Comparison of ENCODE assay signal across 9 cellular contexts in genomic region chr3:69009559-69010410, GRCh38. TPM values are rescaled to one million over a fixed set of nuclear protein-coding genes. Genes with fewer than 3 reads are reported as not detected.
DNase-seq lines count a peak whose midpoint lies in the region; ATAC-seq, FAIRE-seq and TF ChIP-seq lines count a peak whose summit lies in the region.
"Had no signal": no experiment of that assay in that cellular context is flagged by ENCODE, and none has a peak within 500 bp of the region (broad histone marks: within the 10 kb centered on the region; RNA-seq: fewer than 3 reads in every experiment).

No MANE protein-coding gene starts in this region.

- ATAC-seq in lower lobe of right lung (no peak), HepG2 (no peak), GM19452 (IDR thresholded peaks at IDR 0.05; ENCODE audit: unreplicated experiment) (no peak)

- H3K4me1 ChIP-seq in lower lobe of right lung: peaks cover 41% of the 10 kb centered on the region
- H3K4me1 ChIP-seq in tibial artery: peaks cover 0 to 84% (median 41%) of the 10 kb centered on the region in 4 donors
- peaks cover 20% of the 10 kb centered on the region for H3K4me1 ChIP-seq in HepG2 (ENCODE audit: insufficient read depth, low read length)

- peak overlapping the region; percentile 23 for H3K4me3 Mint-ChIP-seq in HFFc6

- H2AFZ ChIP-seq in HepG2 (ENCODE audit: low read length): no peak overlapping the region

- DNase-seq in HFFc6 (peak; percentile 92), coronary artery (ENCODE audit: low spot score) (no peak), lower lobe of right lung (no peak), tibial artery (peak in 1 of 2 donors; percentile 34), HepG2 (ENCODE audit: low spot score) (no peak)
- no peak for DNase-seq in stimulated activated naive CD4-positive, alpha-beta T cell treated with Interleukin-2 at 50 U/mL for 16 hours (lab: John Stamatoyannopoulos, UW)
- DNase-seq: NCI-H1048 had no signal

- no peak for TF ChIP-seq RAD21 in HepG2 (CRISPR knock-in tag; IDR thresholded peaks at IDR 0.05)

- no peaks in the 10 kb centered on the region for H3K27me3 ChIP-seq in lower lobe of right lung (ENCODE audit: low read depth)
- H3K27me3 ChIP-seq in tibial artery: no peaks in the 10 kb centered on the region
- no peaks in the 10 kb centered on the region for H3K27me3 ChIP-seq in HepG2 (ENCODE audit: control insufficient read depth in 1 of 2, insufficient read depth in 2 of 2, low read length in 2 of 2)

- FAIRE-seq in HepG2 (lab: Jason Lieb, UNC): no peak

- no peaks in the 10 kb centered on the region for H3K79me2 ChIP-seq in HepG2 (ENCODE audit: insufficient read depth, low read length)

- TF ChIP-seq POLR2A in HepG2 (IDR thresholded peaks at IDR 0.05; ENCODE audit: insufficient read depth in 1 of 2, low read depth in 2 of 2, low read length in 2 of 2): no peak

- in situ Hi-C loops in HepG2 (cut with HindIII; ENCODE audit: extremely low pct_ligation_motif_present, low pct_unique_long_range_greater_than_20kb): no loop called here

- H3K36me3 Mint-ChIP-seq in HFFc6 (ENCODE audit: low read depth): peaks cover 43% of the 10 kb centered on the region

- no peak overlapping the region for H3K9ac ChIP-seq in HepG2 (ENCODE audit: insufficient read depth, low read depth, low read length)

- no peak for TF ChIP-seq EP300 in HepG2 (IDR thresholded peaks at IDR 0.05; ENCODE audit: low read depth in 2 of 2, low read length in 2 of 2)
- no peak for TF ChIP-seq EP300 in HepG2 (CRISPR knock-in tag; IDR thresholded peaks at IDR 0.05; ENCODE audit: borderline replicate concordance)

- H4K20me1 ChIP-seq in HepG2 (ENCODE audit: insufficient read depth, low read length): no peaks in the 10 kb centered on the region

- peak overlapping the region; percentile 41 for H3K4me3 ChIP-seq in coronary artery
- H3K4me3 ChIP-seq in lower lobe of right lung: no peak overlapping the region
- H3K4me3 ChIP-seq in tibial artery: peak overlapping the region; percentile 6 to 20
- H3K4me3 ChIP-seq in HepG2 (replicated peaks in 1 of 3; ENCODE audit: insufficient read depth in 1 of 3, low read depth in 2 of 3, low read length in 3 of 3): no peak overlapping the region
- H3K4me3 ChIP-seq: skin epidermis had no signal

- POLR2A ChIA-PET in HepG2 (lab: Yijun Ruan, JAX): no interaction called here

- H3K36me3 ChIP-seq in lower lobe of right lung (peaks cover 56% of the 10 kb centered on the region), tibial artery (peaks cover 27 to 33% (median 32%) of the 10 kb centered on the region in 3 donors), HepG2 (replicated peaks in 1 of 2; ENCODE audit: control insufficient read depth in 1 of 2, insufficient read depth in 2 of 2, low read length in 2 of 2) (peaks cover under 1 to 12% of the 10 kb centered on the region in 2 experiments)

- H3K9me3 Mint-ChIP-seq in HFFc6: no peaks in the 10 kb centered on the region

- CTCF ChIA-PET in HepG2 (lab: Yijun Ruan, JAX; ENCODE audit: low intra/inter-chr PET ratio, low total read pairs): no interaction called here

- H3K27ac ChIP-seq in coronary artery (peak overlapping the region; percentile 60 to 100), lower lobe of right lung (peak overlapping the region; percentile 56), tibial artery (peak overlapping the region; percentile 99), HepG2 (ENCODE audit: extremely low read length, insufficient read depth, low read length) (no peak overlapping the region)

- no TSS peak for BruUV-seq in HepG2 (replicated peaks; lab: Mats Ljungman, UMichigan)

- peak overlapping the region; percentile 79 for H3K27ac Mint-ChIP-seq in HFFc6

- intact Hi-C loops in lower lobe of right lung (cut with DNase I): no loop called here
- intact Hi-C loops in tibial artery (cut with DNase I; ENCODE audit: low total_unique reads): loop anchor here (10.0 kb wide), 2 partner anchors 45 to 75 kb away; partner anchors contain the start of genes ARL6IP5, TMF1 and UBA3
- intact Hi-C loops in HepG2 (cut with micrococcal nuclease; ENCODE audit: unreplicated experiment): loop anchor here (5.0 kb wide), 1 partner anchor 43 kb away; the partner anchor contains the start of gene TMF1

- H3K27me3 Mint-ChIP-seq in HFFc6 (ENCODE audit: insufficient read depth): no peaks in the 10 kb centered on the region

- H3K9me3 ChIP-seq in lower lobe of right lung (no peaks in the 10 kb centered on the region), tibial artery (no peaks in the 10 kb centered on the region), HepG2 (ENCODE audit: low read length) (no peaks in the 10 kb centered on the region)

- WGBS in HepG2 (ENCODE audit: low lambda C conversion rate): 87% methylated on average over 3 of the region's 3 CpGs

- H3K4me2 ChIP-seq in HepG2 (ENCODE audit: low read depth, low read length): no peak overlapping the region

- peaks cover 53% of the 10 kb centered on the region for H3K4me1 Mint-ChIP-seq in HFFc6 (ENCODE audit: low read depth)

- TF ChIP-seq CTCF in HFFc6 (IDR thresholded peaks at IDR 0.05) (no peak), coronary artery (IDR thresholded peaks at IDR 0.05) (no peak), lower lobe of right lung (IDR thresholded peaks at IDR 0.05) (no peak), tibial artery (IDR thresholded peaks at IDR 0.05) (no peak), HepG2 (CRISPR knock-in tag; IDR thresholded peaks at IDR 0.05) (no peak)

TF ChIP-seq in HepG2, 621 proteins besides CTCF, POLR2A, EP300 and RAD21:
- TF ChIP-seq ATAD3A (CRISPR knock-in tag; IDR thresholded peaks at IDR 0.05): no peak
- no peak for TF ChIP-seq NPAS2 (CRISPR knock-in tag; IDR thresholded peaks at IDR 0.05; ENCODE audit: borderline replicate concordance)

RNA-seq across cellular contexts. Expression of gene EOGT, which starts 3.7 kb away (rescaled TPM):
- 10 to 100 TPM; 26.9 to 31.6 (median 28.2) TPM for total RNA-seq in HFFc6 (2021; fragmentation: NEBNext Ultra II Directional; extraction: Animal tissue kit (Norgen Biotek cat#: 25700))
- total RNA-seq in lower lobe of right lung (35.7 TPM), HepG2 (2016; rRNA removed; fragmentation: Illumina TruSeq; extraction: Trizol) (11.1 and 18.6 TPM in 2 replicates)
- total RNA-seq in HepG2 (2016; cell fraction: cytosol; rRNA removed; fragmentation: Illumina TruSeq; extraction: Trizol; ENCODE audit: low read depth): 3.7 and 4.8 TPM in 2 replicates
- 11.2 and 19.6 TPM in 2 replicates for total RNA-seq in HepG2 (2016; cell fraction: insoluble cytoplasmic fraction; rRNA removed; fragmentation: Illumina TruSeq; extraction: Trizol)
- 9.0 and 9.6 TPM in 2 replicates for total RNA-seq in HepG2 (2016; cell fraction: membrane; rRNA removed; fragmentation: Illumina TruSeq; extraction: Trizol)
- total RNA-seq in HepG2 (2016; cell fraction: nucleus; rRNA removed; fragmentation: Illumina TruSeq; extraction: Trizol): 23.8 and 31.9 TPM in 2 replicates
- 4.0 and 4.5 TPM in 2 replicates for polyA plus RNA-seq in HepG2 (2011; rRNA removed)
- 1.9 and 3.7 TPM in 2 replicates for polyA plus RNA-seq in HepG2 (2011; cell fraction: cytosol; rRNA removed)
- 4.1 and 4.8 TPM in 2 replicates for polyA plus RNA-seq in HepG2 (2011; cell fraction: nucleus; rRNA removed)
- polyA plus RNA-seq in HepG2 (2012): 4.2 and 4.6 TPM in 2 replicates
- polyA plus RNA-seq in HepG2 (2016; cell fraction: cytosol; fragmentation: Illumina TruSeq; extraction: Trizol; ENCODE audit: low read depth): 1.6 and 1.7 TPM in 2 replicates
- polyA plus RNA-seq in HepG2 (2016; cell fraction: insoluble cytoplasmic fraction; fragmentation: Illumina TruSeq; extraction: Trizol; ENCODE audit: low read depth): 8.9 and 9.5 TPM in 2 replicates
- polyA plus RNA-seq in HepG2 (2016; cell fraction: membrane; fragmentation: Illumina TruSeq; extraction: Trizol; ENCODE audit: low read depth): 2.7 and 4.0 TPM in 2 replicates
- 31.8 and 33.9 TPM in 2 replicates for polyA plus RNA-seq in HepG2 (2016; cell fraction: nucleus; fragmentation: Illumina TruSeq; extraction: Trizol; ENCODE audit: insufficient read depth, low read depth)
- polyA minus RNA-seq in HepG2 (2011; rRNA and poly(A)+ RNA removed; ENCODE audit: low replicate concordance): 6.1 and 6.8 TPM in 2 replicates
- 5.4 and 7.4 TPM in 2 replicates for polyA minus RNA-seq in HepG2 (2011; cell fraction: cytosol; rRNA and poly(A)+ RNA removed)
- polyA minus RNA-seq in HepG2 (2011; cell fraction: nucleus; rRNA and poly(A)+ RNA removed): 23.5 and 24.7 TPM in 2 replicates

RNA-seq across cellular contexts. Expression of gene TMF1, which starts 42.3 kb away (rescaled TPM):
- total RNA-seq in HFFc6 (2021; fragmentation: NEBNext Ultra II Directional; extraction: Animal tissue kit (Norgen Biotek cat#: 25700)): 10 to 100 TPM; 43.7 to 46.9 (median 45.2) TPM
- total RNA-seq in lower lobe of right lung (40.0 TPM), HepG2 (2016; rRNA removed; fragmentation: Illumina TruSeq; extraction: Trizol) (38.4 and 48.1 TPM in 2 replicates)
- 8.6 and 9.6 TPM in 2 replicates for total RNA-seq in HepG2 (2016; cell fraction: cytosol; rRNA removed; fragmentation: Illumina TruSeq; extraction: Trizol; ENCODE audit: low read depth)
- total RNA-seq in HepG2 (2016; cell fraction: insoluble cytoplasmic fraction; rRNA removed; fragmentation: Illumina TruSeq; extraction: Trizol): 38.3 and 48.8 TPM in 2 replicates
- total RNA-seq in HepG2 (2016; cell fraction: membrane; rRNA removed; fragmentation: Illumina TruSeq; extraction: Trizol): 15.4 and 16.8 TPM in 2 replicates
- 43.2 and 48.5 TPM in 2 replicates for total RNA-seq in HepG2 (2016; cell fraction: nucleus; rRNA removed; fragmentation: Illumina TruSeq; extraction: Trizol)
- polyA plus RNA-seq in HepG2 (2011; rRNA removed): 7.0 and 12.1 TPM in 2 replicates
- polyA plus RNA-seq in HepG2 (2011; cell fraction: cytosol; rRNA removed): 3.5 and 3.8 TPM in 2 replicates
- 6.1 and 6.9 TPM in 2 replicates for polyA plus RNA-seq in HepG2 (2011; cell fraction: nucleus; rRNA removed)
- polyA plus RNA-seq in HepG2 (2012): 9.9 and 15.6 TPM in 2 replicates
- polyA plus RNA-seq in HepG2 (2016; cell fraction: cytosol; fragmentation: Illumina TruSeq; extraction: Trizol; ENCODE audit: low read depth): 2.4 and 3.3 TPM in 2 replicates
- 22.4 and 23.2 TPM in 2 replicates for polyA plus RNA-seq in HepG2 (2016; cell fraction: insoluble cytoplasmic fraction; fragmentation: Illumina TruSeq; extraction: Trizol; ENCODE audit: low read depth)
- 1.7 and 2.0 TPM in 2 replicates for polyA plus RNA-seq in HepG2 (2016; cell fraction: membrane; fragmentation: Illumina TruSeq; extraction: Trizol; ENCODE audit: low read depth)
- polyA plus RNA-seq in HepG2 (2016; cell fraction: nucleus; fragmentation: Illumina TruSeq; extraction: Trizol; ENCODE audit: insufficient read depth, low read depth): 25.2 and 33.0 TPM in 2 replicates
- polyA minus RNA-seq in HepG2 (2011; rRNA and poly(A)+ RNA removed; ENCODE audit: low replicate concordance): 12.5 and 21.4 TPM in 2 replicates
- 11.4 and 15.9 TPM in 2 replicates for polyA minus RNA-seq in HepG2 (2011; cell fraction: cytosol; rRNA and poly(A)+ RNA removed)
- polyA minus RNA-seq in HepG2 (2011; cell fraction: nucleus; rRNA and poly(A)+ RNA removed): 31.5 and 46.4 TPM in 2 replicates

Comparison
In these comparisons a context has a peak if more than half of its experiments do, and no peak if none do; other contexts are left out.
1. H3K4me3 ChIP-seq: peak in coronary artery (single experiment) and tibial artery (2 of 2); none in lower lobe of right lung (single experiment) and HepG2 (0 of 3).